ENCODE assay signal across 19 cellular contexts in genomic region chr5:68337235-68337634, GRCh38.
DNase-seq lines count a peak whose midpoint lies in the region; ATAC-seq, FAIRE-seq and TF ChIP-seq lines count a peak whose summit lies in the region.
"Had no signal": no experiment of that assay in that cellular context is flagged by ENCODE, and none has a peak within 500 bp of the region (broad histone marks: within the 10 kb centered on the region; RNA-seq: fewer than 3 reads in every experiment).

No MANE protein-coding gene starts in this region.

- no peaks in the 10 kb centered on the region for H4K20me1 ChIP-seq in K562 (replicated peaks; ENCODE audit: control insufficient read depth, insufficient read depth, low read length)
- H4K20me1 ChIP-seq: BLaER1 had no signal

- ATAC-seq in K562 (no peak), sciatic nerve (peak; percentile 61)
- ATAC-seq: CD8-positive, alpha-beta T cell had no signal

- FAIRE-seq in K562 (lab: Jason Lieb, UNC): no peak
- FAIRE-seq: G401.6, GM12892, H54 had no signal

- no peak for TF ChIP-seq POLR2A in K562 (conservative IDR thresholded peaks at IDR 0.05)
- no peak for TF ChIP-seq POLR2A in vagina (IDR thresholded peaks at IDR 0.05)

- in situ Hi-C loops in K562 (cut with MboI): no loop called here

- H3K36me3 ChIP-seq in K562 (ENCODE audit: control insufficient read depth, insufficient read depth, low read length) (no peaks in the 10 kb centered on the region; the same call in 2 of the 3 replicates), vagina (no peaks in the 10 kb centered on the region)
- H3K36me3 ChIP-seq: BLaER1, HAP-1 had no signal

- DNase-seq in AG10803 (ENCODE audit: low read depth): peak; percentile 20
- no peak for DNase-seq in K562 (ENCODE audit: extremely low read depth in 1 of 4, low spot score in 3 of 4)
- DNase-seq in sciatic nerve (ENCODE audit: low spot score): no peak
- no peak for DNase-seq in vagina (ENCODE audit: extremely low spot score in 2 of 2)
- DNase-seq in activated CD4-positive, alpha-beta T cell treated with anti-CD3 and anti-CD28 coated beads for 48 hours: no peak
- DNase-seq in OCI-M2 (lab: John Stamatoyannopoulos, UW; ENCODE audit: unreplicated experiment): no peak
- DNase-seq: Caco-2; CD4-positive, CD25-positive, alpha-beta regulatory T cell; CD8-positive, alpha-beta T cell; DMS153; DND-41; GOT3; HFFc6 had no signal

- H3K4me1 ChIP-seq in K562 (replicated peaks in 1 of 2; ENCODE audit: control insufficient read depth in 2 of 2, insufficient read depth in 2 of 2, low read length in 2 of 2) (peaks cover 3 to 23% of the 10 kb centered on the region in 2 experiments; a peak in 3 of 5 replicates), vagina (peaks cover 18% of the 10 kb centered on the region)
- H3K4me1 ChIP-seq: BLaER1, Caco-2, HAP-1 had no signal

- CTCF ChIA-PET in K562 (lab: Yijun Ruan, JAX; ENCODE audit: low intra/inter-chr PET ratio): no interaction called here

- BruUV-seq in K562 (replicated peaks; lab: Mats Ljungman, UMichigan): no TSS peak

- H3K4me2 ChIP-seq in K562 (ENCODE audit: insufficient read depth, low read length): no peak overlapping the region
- H3K4me2 ChIP-seq: BLaER1 had no signal

- POLR2A ChIA-PET in K562 (lab: Yijun Ruan, JAX): interaction anchor here (0.5 to 1.0 kb wide), 2 partner anchors 34 to 36 kb away, joined by 3 read pairs; no protein-coding TSS in a partner anchor

- intact Hi-C loops in K562 (cut with micrococcal nuclease) (no loop called here), sciatic nerve (cut with DNase I) (no loop called here), vagina (cut with DNase I) (no loop called here)

- WGBS in K562 (ENCODE audit: insufficient coverage, low coverage, missing lambda C conversion rate): 47% methylated on average over 4 of the region's 4 CpGs

- H3K4me3 ChIP-seq in AG10803 (ENCODE audit: low read length) (no peak overlapping the region), K562 (no peak overlapping the region), vagina (no peak overlapping the region)
- H3K4me3 ChIP-seq: BLaER1, HAP-1 had no signal

- H3K79me2 ChIP-seq in K562 (ENCODE audit: control insufficient read depth, insufficient read depth, low read length): no peaks in the 10 kb centered on the region

- peak overlapping the region; percentile 4; the same call in 1 of the 2 replicates for H2AFZ ChIP-seq in K562 (ENCODE audit: low read depth, low read length)

- H3K27me3 ChIP-seq in K562 (ENCODE audit: control insufficient read depth in 2 of 2, insufficient read depth in 2 of 2, low read length in 2 of 2) (no peaks in the 10 kb centered on the region; a peak in 1 of 5 replicates), vagina (no peaks in the 10 kb centered on the region)
- H3K27me3 ChIP-seq: BLaER1 had no signal

- TF ChIP-seq CTCF in AG10803 (conservative IDR thresholded peaks at IDR 0.05; ENCODE audit: low read length) (no peak), K562 (IDR thresholded peaks at IDR 0.05 in 2 of 3, conservative IDR thresholded peaks at IDR 0.05 in 1 of 3; ENCODE audit: insufficient read depth in 2 of 3, low read depth in 1 of 3, low read length in 3 of 3) (no peak), vagina (IDR thresholded peaks at IDR 0.05) (no peak)

- H3K9me3 ChIP-seq in K562 (replicated peaks; ENCODE audit: control insufficient read depth, insufficient read depth, low read depth, low read length): no peaks in the 10 kb centered on the region
- H3K9me3 ChIP-seq in vagina: no peaks in the 10 kb centered on the region
- H3K9me3 ChIP-seq: BLaER1, Caco-2, HAP-1 had no signal

- TF ChIP-seq RAD21 in K562 (CRISPR knock-in tag; conservative IDR thresholded peaks at IDR 0.05 in 1 of 2, IDR thresholded peaks at IDR 0.05 in 1 of 2): no peak

- H3K9me1 ChIP-seq in K562 (ENCODE audit: control insufficient read depth, insufficient read depth, low read length): no peaks in the 10 kb centered on the region

- no peak for TF ChIP-seq EP300 in K562 (IDR thresholded peaks at IDR 0.05; ENCODE audit: low read length)

- H3K27ac ChIP-seq in K562 (ENCODE audit: extremely low read depth, low read depth, low read length) (no peak overlapping the region), vagina (peak overlapping the region; percentile 69)
- H3K27ac ChIP-seq: BLaER1, C4-2B had no signal

- H3K9ac ChIP-seq in K562 (ENCODE audit: insufficient read depth in 1 of 2, low read depth in 2 of 2, low read length in 2 of 2): no peak overlapping the region
- H3K9ac ChIP-seq: BLaER1 had no signal

TF ChIP-seq in K562, 482 proteins besides CTCF, POLR2A, EP300 and RAD21:
- TF ChIP-seq ATF1 (CRISPR knock-in tag; IDR thresholded peaks at IDR 0.05): no peak
- TF ChIP-seq ATF1 (tag; IDR thresholded peaks at IDR 0.05): no peak
- no peak for TF ChIP-seq ARHGAP35 (IDR thresholded peaks at IDR 0.05; ENCODE audit: partially characterized antibody)
- no peak for TF ChIP-seq TGIF2 (CRISPR knock-in tag; IDR thresholded peaks at IDR 0.05)
- TF ChIP-seq MCM3 (IDR thresholded peaks at IDR 0.05): no peak
- no peak for TF ChIP-seq ZNF589 (CRISPR knock-in tag; IDR thresholded peaks at IDR 0.05; ENCODE audit: low read depth)
- TF ChIP-seq IRF2 (CRISPR knock-in tag; IDR thresholded peaks at IDR 0.05): no peak
TF ChIP-seq in K562: peak in this region for 0.
